Comparison of ENCODE assay signal across 9 cellular contexts in genomic region chr6:56914791-56915658, GRCh38. TPM values are rescaled to one million over a fixed set of nuclear protein-coding genes. Genes with fewer than 3 reads are reported as not detected.
DNase-seq lines count a peak whose midpoint lies in the region; ATAC-seq and TF ChIP-seq lines count a peak whose summit lies in the region.
"Had no signal": no experiment of that assay in that cellular context is flagged by ENCODE, and none has a peak within 500 bp of the region (broad histone marks: within the 10 kb centered on the region; RNA-seq: fewer than 3 reads in every experiment).

No MANE protein-coding gene starts in this region.

- peak; percentile 68 for ATAC-seq in GM21717 (IDR thresholded peaks at IDR 0.05; ENCODE audit: unreplicated experiment)
- no peak for ATAC-seq in stimulated activated effector memory CD8-positive, alpha-beta T cell treated with anti-CD3 and anti-CD28 coated beads, Interleukin-12 subunit alpha, Interleukin-12 subunit beta, amount 100 ng/mL, for 72 hours

- H3K9me3 Mint-ChIP-seq in stimulated activated effector memory CD8-positive, alpha-beta T cell treated with anti-CD3 and anti-CD28 coated beads, Interleukin-12 subunit alpha, Interleukin-12 subunit beta, amount 100 ng/mL, for 72 hours, result no peaks in the 10 kb centered on the region
- H3K9me3 Mint-ChIP-seq: stimulated activated naive CD8-positive, alpha-beta T cell treated with anti-CD3 and anti-CD28 coated beads, Interleukin-15, Interleukin-2, amounts not matched to agents 100 ng/mL and 50 ng/mL, for 24 hours had no signal

- intact Hi-C loops in dorsolateral prefrontal cortex (cut with DNase I), result loop anchor here in 1 of 2 donors (5.0 kb wide), 1 partner anchor 37 kb away; no protein-coding TSS in a partner anchor

- H3K27me3 ChIP-seq in dorsolateral prefrontal cortex, result no peaks in the 10 kb centered on the region

- DNase-seq in NCI-H1694 (lab: John Stamatoyannopoulos, UW), result peak; percentile 71
- DNase-seq in dorsolateral prefrontal cortex, result peak; percentile 41 to 89 (median 76)
- DNase-seq in retina, result peak; percentile 7
- DNase-seq in GM19238 (ENCODE audit: insufficient read length, low spot score), result no peak
- DNase-seq in stimulated activated effector memory CD8-positive, alpha-beta T cell treated with anti-CD3 and anti-CD28 coated beads, Interleukin-12 subunit alpha, Interleukin-12 subunit beta, amount 100 ng/mL, for 72 hours (ENCODE audit: low spot score in 2 of 2), result no peak
- no peak for DNase-seq in GM20000 (ENCODE audit: low spot score)

- no peaks in the 10 kb centered on the region for H3K36me3 Mint-ChIP-seq in stimulated activated effector memory CD8-positive, alpha-beta T cell treated with anti-CD3 and anti-CD28 coated beads, Interleukin-12 subunit alpha, Interleukin-12 subunit beta, amount 100 ng/mL, for 72 hours

- H3K27ac ChIP-seq in dorsolateral prefrontal cortex, result peak overlapping the region in 52 of 59 donors; percentile 5 to 86 (median 52)

- peak overlapping the region in 10 of 59 donors; percentile 1 to 24 (median 8) for H3K4me3 ChIP-seq in dorsolateral prefrontal cortex
- H3K4me3 ChIP-seq: HAP-1 had no signal

- TF ChIP-seq CTCF in dorsolateral prefrontal cortex (IDR thresholded peaks at IDR 0.05 in 54 of 56, conservative IDR thresholded peaks at IDR 0.05 in 2 of 56; ENCODE audit: low read depth in 1 of 56, partially characterized antibody in 56 of 56), result no peak
- no peak for TF ChIP-seq CTCF in GM20000 (IDR thresholded peaks at IDR 0.05; ENCODE audit: extremely low read depth, missing control alignments)

- no peaks in the 10 kb centered on the region for H3K4me1 Mint-ChIP-seq in stimulated activated effector memory CD8-positive, alpha-beta T cell treated with anti-CD3 and anti-CD28 coated beads, Interleukin-12 subunit alpha, Interleukin-12 subunit beta, amount 100 ng/mL, for 72 hours

- H3K27ac Mint-ChIP-seq in stimulated activated effector memory CD8-positive, alpha-beta T cell treated with anti-CD3 and anti-CD28 coated beads, Interleukin-12 subunit alpha, Interleukin-12 subunit beta, amount 100 ng/mL, for 72 hours, result no peak overlapping the region
- H3K27ac Mint-ChIP-seq: stimulated activated naive CD8-positive, alpha-beta T cell treated with anti-CD3 and anti-CD28 coated beads, Interleukin-15, Interleukin-2, amounts not matched to agents 100 ng/mL and 50 ng/mL, for 24 hours had no signal

- no peak overlapping the region for H3K4me3 Mint-ChIP-seq in stimulated activated effector memory CD8-positive, alpha-beta T cell treated with anti-CD3 and anti-CD28 coated beads, Interleukin-12 subunit alpha, Interleukin-12 subunit beta, amount 100 ng/mL, for 72 hours
- H3K4me3 Mint-ChIP-seq: stimulated activated naive CD8-positive, alpha-beta T cell treated with anti-CD3 and anti-CD28 coated beads, Interleukin-15, Interleukin-2, amounts not matched to agents 100 ng/mL and 50 ng/mL, for 24 hours had no signal

RNA-seq across cellular contexts. Expression of gene BEND6, which starts 39.9 kb away (rescaled TPM):
- 10 to 100 TPM; 23.5 to 90.9 (median 54.4) TPM for total RNA-seq in dorsolateral prefrontal cortex

Comparison
In these comparisons a context has a peak if more than half of its experiments do, and no peak if none do; other contexts are left out.
1. DNase-seq: peak in NCI-H1694 (single experiment), dorsolateral prefrontal cortex (10 of 10) and retina (single experiment); none in GM19238 (single experiment), stimulated activated effector memory CD8-positive, alpha-beta T cell treated with anti-CD3 and anti-CD28 coated beads, Interleukin-12 subunit alpha, Interleukin-12 subunit beta, amount 100 ng/mL, for 72 hours (0 of 2) and GM20000 (single experiment).